Comparison of ENCODE assay signal across 12 cellular contexts in genomic region chr4:17323619-17324400, GRCh38.
DNase-seq lines count a peak whose midpoint lies in the region; ATAC-seq, FAIRE-seq and TF ChIP-seq lines count a peak whose summit lies in the region.
"Had no signal": no experiment of that assay in that cellular context is flagged by ENCODE, and none has a peak within 500 bp of the region (broad histone marks: within the 10 kb centered on the region; RNA-seq: fewer than 3 reads in every experiment).

No MANE protein-coding gene starts in this region.

- H3K27ac Mint-ChIP-seq in activated CD8-positive, alpha-beta T cell treated with anti-CD3 and anti-CD28 coated beads for 36 hours: peak overlapping the region; percentile 73

- TF ChIP-seq CTCF in heart right ventricle (IDR thresholded peaks at IDR 0.05) (no peak), upper lobe of left lung (IDR thresholded peaks at IDR 0.05) (no peak), pancreas (IDR thresholded peaks at IDR 0.05) (no peak)
- TF ChIP-seq CTCF in activated CD8-positive, alpha-beta T cell treated with anti-CD3 and anti-CD28 coated beads for 36 hours (IDR thresholded peaks at IDR 0.05): no peak

- intact Hi-C loops in heart right ventricle (cut with DNase I) (loop anchor here (1.0 to 10.0 kb wide), 19 partner anchors 149 to 1034 kb away; no protein-coding TSS in a partner anchor), Right ventricle myocardium inferior (cut with DNase I) (loop anchor here (2.0 to 5.0 kb wide), 4 partner anchors 152 to 1035 kb away; no protein-coding TSS in a partner anchor), left ventricle myocardium superior (cut with micrococcal nuclease) (loop anchor here (5.0 to 10.0 kb wide), 2 partner anchors 149 to 407 kb away; no protein-coding TSS in a partner anchor), pancreas (cut with DNase I) (no loop called here)
- intact Hi-C loops in activated CD8-positive, alpha-beta T cell treated with anti-CD3 and anti-CD28 coated beads for 36 hours (cut with micrococcal nuclease): loop anchor here (10.0 kb wide), 1 partner anchor 529 kb away; no protein-coding TSS in a partner anchor

- POLR2A ChIA-PET in activated CD8-positive, alpha-beta T cell treated with anti-CD3 and anti-CD28 coated beads for 36 hours (lab: Charles Lee): no interaction called here

- H3K4me3 Mint-ChIP-seq in activated CD8-positive, alpha-beta T cell treated with anti-CD3 and anti-CD28 coated beads for 36 hours: peak overlapping the region; percentile 18

- H3K9me3 ChIP-seq in heart right ventricle (peaks cover 0 to 4% (median 0%) of the 10 kb centered on the region in 11 donors), upper lobe of left lung (no peaks in the 10 kb centered on the region), pancreas (no peaks in the 10 kb centered on the region)
- H3K9me3 ChIP-seq: colonic mucosa, testis had no signal

- no peaks in the 10 kb centered on the region for H3K36me3 Mint-ChIP-seq in activated CD8-positive, alpha-beta T cell treated with anti-CD3 and anti-CD28 coated beads for 36 hours (ENCODE audit: low read depth)

- H3K4me3 ChIP-seq in heart right ventricle: peak overlapping the region in 3 of 10 donors; percentile 4 to 16 (median 11)
- peak overlapping the region in 1 of 4 donors; percentile 23 for H3K4me3 ChIP-seq in upper lobe of left lung
- H3K4me3 ChIP-seq in pancreas: no peak overlapping the region
- H3K4me3 ChIP-seq: BLaER1, colonic mucosa, lung had no signal

- no peaks in the 10 kb centered on the region for H3K9me3 Mint-ChIP-seq in activated CD8-positive, alpha-beta T cell treated with anti-CD3 and anti-CD28 coated beads for 36 hours

- no peak for TF ChIP-seq POLR2A in upper lobe of left lung (IDR thresholded peaks at IDR 0.05)

- peaks cover 15% of the 10 kb centered on the region for H3K4me1 Mint-ChIP-seq in activated CD8-positive, alpha-beta T cell treated with anti-CD3 and anti-CD28 coated beads for 36 hours (ENCODE audit: low read depth)

- peaks cover 1% of the 10 kb centered on the region for H3K27me3 Mint-ChIP-seq in activated CD8-positive, alpha-beta T cell treated with anti-CD3 and anti-CD28 coated beads for 36 hours

- 41 to 55% methylated on average over 10 of the region's 10 CpGs for WGBS in heart right ventricle, 2 donors
- WGBS in upper lobe of left lung, 2 donors: 47 to 50% methylated on average over 10 of the region's 10 CpGs
- 32 to 39% methylated on average over 10 of the region's 10 CpGs for WGBS in pancreas, 2 donors

- H3K36me3 ChIP-seq in heart right ventricle (no peaks in the 10 kb centered on the region), upper lobe of left lung (no peaks in the 10 kb centered on the region), pancreas (no peaks in the 10 kb centered on the region)
- H3K36me3 ChIP-seq: BLaER1, colonic mucosa had no signal

- H3K27me3 ChIP-seq in heart right ventricle (no peaks in the 10 kb centered on the region), upper lobe of left lung (no peaks in the 10 kb centered on the region), pancreas (no peaks in the 10 kb centered on the region)
- H3K27me3 ChIP-seq: BLaER1, colonic mucosa, testis had no signal

- no peak for TF ChIP-seq EP300 in upper lobe of left lung (IDR thresholded peaks at IDR 0.05)

- DNase-seq in heart right ventricle: no peak
- DNase-seq in Right ventricle myocardium inferior (ENCODE audit: missing footprints): no peak
- no peak for DNase-seq in activated CD8-positive, alpha-beta T cell treated with anti-CD3 and anti-CD28 coated beads for 36 hours
- DNase-seq in left ventricle myocardium superior: no peak
- DNase-seq in upper lobe of left lung: no peak
- no peak for DNase-seq in pancreas
- no peak for DNase-seq in NCI-H774 (lab: John Stamatoyannopoulos, UW)

- CTCF ChIA-PET in activated CD8-positive, alpha-beta T cell treated with anti-CD3 and anti-CD28 coated beads for 36 hours (lab: Charles Lee): interaction anchor here (0.6 to 3.4 kb wide), 29 partner anchors 8 to 1035 kb away, joined by 3 to 23 read pairs (median 4); no protein-coding TSS in a partner anchor

- ATAC-seq in heart right ventricle (peak in 7 of 8 donors; percentile 13 to 67 (median 50)), Right ventricle myocardium inferior (no peak), left ventricle myocardium superior (peak; percentile 28), upper lobe of left lung (ENCODE audit: low FRiP score in 2 of 2) (no peak), pancreas (no peak), GM18870 (IDR thresholded peaks at IDR 0.05; ENCODE audit: unreplicated experiment) (no peak)
- ATAC-seq in activated CD8-positive, alpha-beta T cell treated with anti-CD3 and anti-CD28 coated beads for 36 hours: no peak

- FAIRE-seq in pancreas (lab: Jason Lieb, UNC): no peak

- H3K27ac ChIP-seq in heart right ventricle (peak overlapping the region in 2 of 10 donors; percentile 16 to 24), upper lobe of left lung (peak overlapping the region in 3 of 4 donors; percentile 49 to 64 (median 63)), pancreas (no peak overlapping the region)
- H3K27ac ChIP-seq: BLaER1, colonic mucosa had no signal

- H3K4me1 ChIP-seq in heart right ventricle (peaks cover 0 to 18% (median 10%) of the 10 kb centered on the region in 9 donors), upper lobe of left lung (peaks cover 8 to 16% (median 12%) of the 10 kb centered on the region in 4 donors), pancreas (no peaks in the 10 kb centered on the region)
- H3K4me1 ChIP-seq: BLaER1, colonic mucosa had no signal

Comparison
In these comparisons a context has a peak if more than half of its experiments do, and no peak if none do; other contexts are left out.
1. ATAC-seq: peak in heart right ventricle (7 of 8) and left ventricle myocardium superior (single experiment); none in Right ventricle myocardium inferior (single experiment), activated CD8-positive, alpha-beta T cell treated with anti-CD3 and anti-CD28 coated beads for 36 hours (single experiment), upper lobe of left lung (0 of 2), pancreas (0 of 4) and GM18870 (single experiment).
2. H3K27ac ChIP-seq: peak in upper lobe of left lung (3 of 4); none in pancreas (0 of 4).
3. intact Hi-C loops: an anchor here in heart right ventricle (1.0 to 10.0 kb wide), Right ventricle myocardium inferior (2.0 to 5.0 kb wide), activated CD8-positive, alpha-beta T cell treated with anti-CD3 and anti-CD28 coated beads for 36 hours (10.0 kb wide) and left ventricle myocardium superior (5.0 to 10.0 kb wide); none called in pancreas.